2 cellular contexts compared by ENCODE assay signal in genomic region chr6:42104807-42105713, GRCh38.
TF ChIP-seq lines count a peak whose summit lies in the region.

No MANE protein-coding gene starts in this region.

TF ChIP-seq in WTC11, 78 proteins besides CTCF, POLR2A, EP300 and RAD21 (continued from another document):
- TF ChIP-seq MLX (CRISPR knock-in tag; IDR thresholded peaks at IDR 0.05), result no peak

TF ChIP-seq in SK-N-SH, 30 proteins besides CTCF, POLR2A, EP300 and RAD21:
- TF ChIP-seq ZBTB33 (IDR thresholded peaks at IDR 0.05; ENCODE audit: borderline replicate concordance, low read depth), result no peak
